Comparison of ENCODE assay signal across 9 cellular contexts in the genomic region with DNA sequence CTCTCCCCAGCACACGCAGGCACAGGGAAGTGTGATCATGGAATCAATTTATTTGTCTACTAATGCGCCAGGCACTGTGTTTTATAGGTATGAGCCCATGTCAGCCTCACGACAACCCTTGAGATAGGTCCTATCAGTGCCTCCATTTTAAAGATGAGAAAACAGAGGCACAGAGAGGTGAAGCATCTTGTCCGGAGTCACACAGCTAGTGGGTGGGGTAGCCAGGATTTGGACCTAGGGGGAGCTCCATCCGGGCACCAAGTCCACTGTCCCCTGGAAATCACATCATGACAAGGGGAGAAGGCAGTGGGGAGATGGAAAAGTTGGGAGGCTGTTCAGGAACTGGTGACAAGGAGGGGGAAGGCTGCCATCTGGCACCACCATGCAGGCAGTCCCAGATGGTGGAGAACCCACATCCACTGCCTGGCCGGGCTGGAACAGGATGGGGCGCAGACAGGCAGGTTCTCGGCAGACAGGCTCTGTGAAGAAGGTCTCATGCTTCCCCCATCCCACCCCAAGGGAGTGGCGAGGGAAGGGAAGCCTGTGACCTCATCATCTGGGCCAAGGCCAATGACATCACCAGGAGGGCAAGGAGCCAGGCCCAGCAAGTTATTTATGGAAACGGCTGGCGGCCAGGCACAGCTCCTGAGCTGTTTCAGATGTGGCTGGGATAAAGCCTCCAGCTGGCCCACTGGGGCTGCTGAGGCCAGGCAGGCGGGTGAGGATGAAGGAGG.
DNase-seq lines count a peak whose midpoint lies in the region; ATAC-seq, FAIRE-seq and TF ChIP-seq lines count a peak whose summit lies in the region.
"Had no signal": no experiment of that assay in that cellular context is flagged by ENCODE, and none has a peak within 500 bp of the region (broad histone marks: within the 10 kb centered on the region; RNA-seq: fewer than 3 reads in every experiment).

No MANE protein-coding gene starts in this region.

- no peak overlapping the region for H3K27ac Mint-ChIP-seq in MCF 10A (ENCODE audit: low read depth, unreplicated experiment)
- H3K27ac Mint-ChIP-seq in activated CD4-positive, alpha-beta T cell treated with anti-CD3 and anti-CD28 coated beads for 36 hours: no peak overlapping the region

- no peaks in the 10 kb centered on the region for H3K9me3 ChIP-seq in A549

- peaks cover 91% of the 10 kb centered on the region for H3K27me3 Mint-ChIP-seq in MCF 10A (ENCODE audit: insufficient read depth, unreplicated experiment)
- H3K27me3 Mint-ChIP-seq in activated CD4-positive, alpha-beta T cell treated with anti-CD3 and anti-CD28 coated beads for 36 hours: no peaks in the 10 kb centered on the region

- no peak for TF ChIP-seq CTCF in A549 (IDR thresholded peaks at IDR 0.05)
- TF ChIP-seq CTCF in MCF 10A (IDR thresholded peaks at IDR 0.05; ENCODE audit: unreplicated experiment): no peak

- H3K36me3 Mint-ChIP-seq in MCF 10A (ENCODE audit: insufficient read depth, unreplicated experiment): no peaks in the 10 kb centered on the region
- no peaks in the 10 kb centered on the region for H3K36me3 Mint-ChIP-seq in activated CD4-positive, alpha-beta T cell treated with anti-CD3 and anti-CD28 coated beads for 36 hours (ENCODE audit: low read depth)

- no peaks in the 10 kb centered on the region for H3K9me3 Mint-ChIP-seq in MCF 10A (ENCODE audit: unreplicated experiment)
- no peaks in the 10 kb centered on the region for H3K9me3 Mint-ChIP-seq in activated CD4-positive, alpha-beta T cell treated with anti-CD3 and anti-CD28 coated beads for 36 hours (ENCODE audit: low read depth)
- H3K9me3 Mint-ChIP-seq: neural crest cell had no signal

- TF ChIP-seq RAD21 in A549 (conservative IDR thresholded peaks at IDR 0.05 in 1 of 2, IDR thresholded peaks at IDR 0.05 in 1 of 2): no peak; a peak in 1 of 5 replicates

- FAIRE-seq in A549 (lab: Jason Lieb, UNC) (no peak), urothelium cell line (lab: Jason Lieb, UNC) (peak; percentile 99)

- WGBS in A549 (ENCODE audit: missing lambda C conversion rate): 51% methylated on average over 12 of the region's 12 CpGs

- intact Hi-C loops in MCF 10A (cut with micrococcal nuclease): no loop called here
- intact Hi-C loops in left colon (cut with DNase I, micrococcal nuclease): no loop called here
- intact Hi-C loops in activated CD4-positive, alpha-beta T cell treated with anti-CD3 and anti-CD28 coated beads for 36 hours (cut with DNase I, micrococcal nuclease): no loop called here

- CTCF ChIA-PET in A549 (lab: Yijun Ruan, JAX): interaction anchor here (0.9 to 2.2 kb wide), 5 partner anchors 15 to 68 kb away, joined by 3 to 8 read pairs (median 3); no protein-coding TSS in a partner anchor
- CTCF ChIA-PET in MCF 10A (lab: Yijun Ruan, JAX): interaction anchor here (1.0 kb wide), 1 partner anchor 15 kb away, joined by 3 read pairs; no protein-coding TSS in a partner anchor
- CTCF ChIA-PET in activated CD4-positive, alpha-beta T cell treated with anti-CD3 and anti-CD28 coated beads for 36 hours (lab: Charles Lee): no interaction called here

- TF ChIP-seq POLR2A in A549 (IDR thresholded peaks at IDR 0.05; ENCODE audit: low read length): no peak

- no peak overlapping the region for H3K4me3 ChIP-seq in A549

- no peak overlapping the region for H3K4me3 Mint-ChIP-seq in MCF 10A (ENCODE audit: unreplicated experiment)
- H3K4me3 Mint-ChIP-seq in activated CD4-positive, alpha-beta T cell treated with anti-CD3 and anti-CD28 coated beads for 36 hours: no peak overlapping the region
- H3K4me3 Mint-ChIP-seq: neural crest cell had no signal

- BruUV-seq in MCF 10A (replicated peaks; lab: Mats Ljungman, UMichigan): no TSS peak

- peak overlapping the region; percentile 65 to 68; a peak in 5 of 6 replicates for H3K27ac ChIP-seq in A549

- peak overlapping the region; percentile 71 for H3K4me2 ChIP-seq in A549

- TF ChIP-seq EP300 in A549 (IDR thresholded peaks at IDR 0.05): no peak

- peaks cover 22% of the 10 kb centered on the region for H3K4me1 ChIP-seq in A549

- ATAC-seq in A549 (peak; percentile 83 to 85), left colon (peak; percentile 82), GM21825 (IDR thresholded peaks at IDR 0.05; ENCODE audit: unreplicated experiment) (no peak)
- no peak for ATAC-seq in activated CD4-positive, alpha-beta T cell treated with anti-CD3 and anti-CD28 coated beads for 36 hours

- POLR2A ChIA-PET in A549 (lab: Yijun Ruan, JAX) (no interaction called here), MCF 10A (lab: Yijun Ruan, JAX) (no interaction called here)
- POLR2A ChIA-PET in activated CD4-positive, alpha-beta T cell treated with anti-CD3 and anti-CD28 coated beads for 36 hours (lab: Charles Lee): no interaction called here

- DNase-seq in A549 (ENCODE audit: low read depth in 1 of 2, low spot score in 1 of 2) (peak; percentile 57 to 85), NCI-H1436 treated with DMSO at 0.1 percent for 48 hours (lab: John Stamatoyannopoulos, UW) (peak; percentile 56), MCF 10A (ENCODE audit: unreplicated experiment) (peak; percentile 77), left colon (peak; percentile 65 to 68), urothelium cell line (ENCODE audit: low spot score) (peak; percentile 95), T-helper 2 cell (no peak)
- no peak for DNase-seq in activated CD4-positive, alpha-beta T cell treated with anti-CD3 and anti-CD28 coated beads for 36 hours

- peaks cover 15% of the 10 kb centered on the region for H3K4me1 Mint-ChIP-seq in MCF 10A (ENCODE audit: insufficient read depth, unreplicated experiment)
- no peaks in the 10 kb centered on the region for H3K4me1 Mint-ChIP-seq in activated CD4-positive, alpha-beta T cell treated with anti-CD3 and anti-CD28 coated beads for 36 hours

TF ChIP-seq in A549, 52 proteins besides CTCF, POLR2A, EP300 and RAD21:
- TF ChIP-seq ZNF302 (CRISPR knock-in tag; IDR thresholded peaks at IDR 0.05): no peak
- TF ChIP-seq, protein P1, sequence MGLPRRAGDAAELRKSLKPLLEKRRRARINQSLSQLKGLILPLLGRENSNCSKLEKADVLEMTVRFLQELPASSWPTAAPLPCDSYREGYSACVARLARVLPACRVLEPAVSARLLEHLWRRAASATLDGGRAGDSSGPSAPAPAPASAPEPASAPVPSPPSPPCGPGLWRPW (IDR thresholded peaks at IDR 0.05): no peak
- peak; percentile 42; the same call in 1 of the 2 replicates for TF ChIP-seq GATA3 (IDR thresholded peaks at IDR 0.05; ENCODE audit: borderline replicate concordance)
- no peak for TF ChIP-seq FOSB (CRISPR knock-in tag; IDR thresholded peaks at IDR 0.05)
- 0 out of 5 replicates have a peak, but pooled peaks of 1 of the 2 experiments have one; percentile 39 for TF ChIP-seq JUN (IDR thresholded peaks at IDR 0.05)
- 0 out of 2 replicates have a peak, but pooled peaks have one; percentile 36 for TF ChIP-seq KDM1A (IDR thresholded peaks at IDR 0.05; ENCODE audit: low read depth)
- TF ChIP-seq, protein P2, sequence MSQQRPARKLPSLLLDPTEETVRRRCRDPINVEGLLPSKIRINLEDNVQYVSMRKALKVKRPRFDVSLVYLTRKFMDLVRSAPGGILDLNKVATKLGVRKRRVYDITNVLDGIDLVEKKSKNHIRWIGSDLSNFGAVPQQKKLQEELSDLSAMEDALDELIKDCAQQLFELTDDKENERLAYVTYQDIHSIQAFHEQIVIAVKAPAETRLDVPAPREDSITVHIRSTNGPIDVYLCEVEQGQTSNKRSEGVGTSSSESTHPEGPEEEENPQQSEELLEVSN (IDR thresholded peaks at IDR 0.05; ENCODE audit: borderline replicate concordance, low read depth): no peak
- TF ChIP-seq FOXS1 (CRISPR knock-in tag; IDR thresholded peaks at IDR 0.05): no peak
- peak; percentile 40; the same call in 1 of the 2 replicates for TF ChIP-seq JUNB (IDR thresholded peaks at IDR 0.05)
- TF ChIP-seq SMC3 (IDR thresholded peaks at IDR 0.05): peak; percentile 20; the same call in 1 of the 3 replicates
- TF ChIP-seq, protein P3, sequence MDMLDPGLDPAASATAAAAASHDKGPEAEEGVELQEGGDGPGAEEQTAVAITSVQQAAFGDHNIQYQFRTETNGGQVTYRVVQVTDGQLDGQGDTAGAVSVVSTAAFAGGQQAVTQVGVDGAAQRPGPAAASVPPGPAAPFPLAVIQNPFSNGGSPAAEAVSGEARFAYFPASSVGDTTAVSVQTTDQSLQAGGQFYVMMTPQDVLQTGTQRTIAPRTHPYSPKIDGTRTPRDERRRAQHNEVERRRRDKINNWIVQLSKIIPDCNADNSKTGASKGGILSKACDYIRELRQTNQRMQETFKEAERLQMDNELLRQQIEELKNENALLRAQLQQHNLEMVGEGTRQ (IDR thresholded peaks at IDR 0.05): no peak
- no peak for TF ChIP-seq FOSL2 (IDR thresholded peaks at IDR 0.05)
- TF ChIP-seq FOSL2 (CRISPR knock-in tag; IDR thresholded peaks at IDR 0.05): peak; percentile 29; the same call in 1 of the 2 replicates
- TF ChIP-seq, protein P4, sequence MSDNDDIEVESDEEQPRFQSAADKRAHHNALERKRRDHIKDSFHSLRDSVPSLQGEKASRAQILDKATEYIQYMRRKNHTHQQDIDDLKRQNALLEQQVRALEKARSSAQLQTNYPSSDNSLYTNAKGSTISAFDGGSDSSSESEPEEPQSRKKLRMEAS (IDR thresholded peaks at IDR 0.05): peak; percentile 25; the same call in 1 of the 2 replicates

Comparison
In these comparisons a context has a peak if more than half of its experiments do, and no peak if none do; other contexts are left out.
1. ATAC-seq: peak in A549 (2 of 2) and left colon (single experiment); none in activated CD4-positive, alpha-beta T cell treated with anti-CD3 and anti-CD28 coated beads for 36 hours (single experiment) and GM21825 (single experiment).
2. DNase-seq: peak in A549 (2 of 2), NCI-H1436 treated with DMSO at 0.1 percent for 48 hours (single experiment), MCF 10A (single experiment), left colon (2 of 2) and urothelium cell line (single experiment); none in activated CD4-positive, alpha-beta T cell treated with anti-CD3 and anti-CD28 coated beads for 36 hours (single experiment) and T-helper 2 cell (0 of 5).